In the genomic region with DNA sequence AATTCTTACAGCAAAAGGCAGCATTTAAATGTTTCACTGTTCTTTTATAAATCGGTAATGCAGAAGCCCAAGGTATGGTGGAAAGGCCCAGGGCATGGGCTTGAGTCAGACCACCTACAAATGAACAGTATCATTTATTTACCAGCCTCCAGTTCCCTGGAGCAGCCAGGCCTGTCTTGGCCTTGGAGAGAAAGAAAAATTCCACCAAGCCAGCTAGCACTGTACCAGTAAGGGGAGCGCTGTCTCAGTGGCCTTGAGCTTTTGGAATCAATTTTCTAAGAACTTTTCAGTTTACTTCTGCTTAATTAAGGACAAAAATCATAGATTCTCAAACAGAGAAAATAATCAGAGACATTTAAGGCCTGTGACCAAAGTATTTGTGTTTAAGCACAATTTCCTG, we compare ENCODE assay signal across 1 cellular context.
TF ChIP-seq lines count a peak whose summit lies in the region.

No MANE protein-coding gene starts in this region.

TF ChIP-seq in WTC11, 78 proteins besides CTCF, POLR2A, EP300 and RAD21:
- TF ChIP-seq FOXP1 (CRISPR knock-in tag; IDR thresholded peaks at IDR 0.05; ENCODE audit: borderline replicate concordance) = no peak
- TF ChIP-seq, protein P1, sequence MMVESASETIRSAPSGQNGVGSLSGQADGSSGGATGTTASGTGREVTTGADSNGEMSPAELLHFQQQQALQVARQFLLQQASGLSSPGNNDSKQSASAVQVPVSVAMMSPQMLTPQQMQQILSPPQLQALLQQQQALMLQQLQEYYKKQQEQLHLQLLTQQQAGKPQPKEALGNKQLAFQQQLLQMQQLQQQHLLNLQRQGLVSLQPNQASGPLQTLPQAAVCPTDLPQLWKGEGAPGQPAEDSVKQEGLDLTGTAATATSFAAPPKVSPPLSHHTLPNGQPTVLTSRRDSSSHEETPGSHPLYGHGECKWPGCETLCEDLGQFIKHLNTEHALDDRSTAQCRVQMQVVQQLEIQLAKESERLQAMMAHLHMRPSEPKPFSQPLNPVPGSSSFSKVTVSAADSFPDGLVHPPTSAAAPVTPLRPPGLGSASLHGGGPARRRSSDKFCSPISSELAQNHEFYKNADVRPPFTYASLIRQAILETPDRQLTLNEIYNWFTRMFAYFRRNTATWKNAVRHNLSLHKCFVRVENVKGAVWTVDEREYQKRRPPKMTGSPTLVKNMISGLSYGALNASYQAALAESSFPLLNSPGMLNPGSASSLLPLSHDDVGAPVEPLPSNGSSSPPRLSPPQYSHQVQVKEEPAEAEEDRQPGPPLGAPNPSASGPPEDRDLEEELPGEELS (CRISPR knock-in tag; IDR thresholded peaks at IDR 0.05) = no peak
- no peak for TF ChIP-seq ZNF138 (CRISPR knock-in tag; conservative IDR thresholded peaks at IDR 0.05)
- TF ChIP-seq, protein P2, sequence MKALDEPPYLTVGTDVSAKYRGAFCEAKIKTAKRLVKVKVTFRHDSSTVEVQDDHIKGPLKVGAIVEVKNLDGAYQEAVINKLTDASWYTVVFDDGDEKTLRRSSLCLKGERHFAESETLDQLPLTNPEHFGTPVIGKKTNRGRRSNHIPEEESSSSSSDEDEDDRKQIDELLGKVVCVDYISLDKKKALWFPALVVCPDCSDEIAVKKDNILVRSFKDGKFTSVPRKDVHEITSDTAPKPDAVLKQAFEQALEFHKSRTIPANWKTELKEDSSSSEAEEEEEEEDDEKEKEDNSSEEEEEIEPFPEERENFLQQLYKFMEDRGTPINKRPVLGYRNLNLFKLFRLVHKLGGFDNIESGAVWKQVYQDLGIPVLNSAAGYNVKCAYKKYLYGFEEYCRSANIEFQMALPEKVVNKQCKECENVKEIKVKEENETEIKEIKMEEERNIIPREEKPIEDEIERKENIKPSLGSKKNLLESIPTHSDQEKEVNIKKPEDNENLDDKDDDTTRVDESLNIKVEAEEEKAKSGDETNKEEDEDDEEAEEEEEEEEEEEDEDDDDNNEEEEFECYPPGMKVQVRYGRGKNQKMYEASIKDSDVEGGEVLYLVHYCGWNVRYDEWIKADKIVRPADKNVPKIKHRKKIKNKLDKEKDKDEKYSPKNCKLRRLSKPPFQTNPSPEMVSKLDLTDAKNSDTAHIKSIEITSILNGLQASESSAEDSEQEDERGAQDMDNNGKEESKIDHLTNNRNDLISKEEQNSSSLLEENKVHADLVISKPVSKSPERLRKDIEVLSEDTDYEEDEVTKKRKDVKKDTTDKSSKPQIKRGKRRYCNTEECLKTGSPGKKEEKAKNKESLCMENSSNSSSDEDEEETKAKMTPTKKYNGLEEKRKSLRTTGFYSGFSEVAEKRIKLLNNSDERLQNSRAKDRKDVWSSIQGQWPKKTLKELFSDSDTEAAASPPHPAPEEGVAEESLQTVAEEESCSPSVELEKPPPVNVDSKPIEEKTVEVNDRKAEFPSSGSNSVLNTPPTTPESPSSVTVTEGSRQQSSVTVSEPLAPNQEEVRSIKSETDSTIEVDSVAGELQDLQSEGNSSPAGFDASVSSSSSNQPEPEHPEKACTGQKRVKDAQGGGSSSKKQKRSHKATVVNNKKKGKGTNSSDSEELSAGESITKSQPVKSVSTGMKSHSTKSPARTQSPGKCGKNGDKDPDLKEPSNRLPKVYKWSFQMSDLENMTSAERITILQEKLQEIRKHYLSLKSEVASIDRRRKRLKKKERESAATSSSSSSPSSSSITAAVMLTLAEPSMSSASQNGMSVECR (CRISPR knock-in tag; IDR thresholded peaks at IDR 0.05; ENCODE audit: borderline replicate concordance) = no peak
- no peak for TF ChIP-seq TEAD4 (CRISPR knock-in tag; IDR thresholded peaks at IDR 0.05)
- no peak for TF ChIP-seq ZNF423 (CRISPR knock-in tag; IDR thresholded peaks at IDR 0.05)
- no peak for TF ChIP-seq ZNF317 (CRISPR knock-in tag; IDR thresholded peaks at IDR 0.05; ENCODE audit: borderline replicate concordance, low read depth)
- no peak for TF ChIP-seq JAZF1 (CRISPR knock-in tag; IDR thresholded peaks at IDR 0.05)
- TF ChIP-seq, protein P3, sequence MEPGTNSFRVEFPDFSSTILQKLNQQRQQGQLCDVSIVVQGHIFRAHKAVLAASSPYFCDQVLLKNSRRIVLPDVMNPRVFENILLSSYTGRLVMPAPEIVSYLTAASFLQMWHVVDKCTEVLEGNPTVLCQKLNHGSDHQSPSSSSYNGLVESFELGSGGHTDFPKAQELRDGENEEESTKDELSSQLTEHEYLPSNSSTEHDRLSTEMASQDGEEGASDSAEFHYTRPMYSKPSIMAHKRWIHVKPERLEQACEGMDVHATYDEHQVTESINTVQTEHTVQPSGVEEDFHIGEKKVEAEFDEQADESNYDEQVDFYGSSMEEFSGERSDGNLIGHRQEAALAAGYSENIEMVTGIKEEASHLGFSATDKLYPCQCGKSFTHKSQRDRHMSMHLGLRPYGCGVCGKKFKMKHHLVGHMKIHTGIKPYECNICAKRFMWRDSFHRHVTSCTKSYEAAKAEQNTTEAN (CRISPR knock-in tag; IDR thresholded peaks at IDR 0.05) = no peak
- TF ChIP-seq TEAD1 (CRISPR knock-in tag; IDR thresholded peaks at IDR 0.05) = no peak
- TF ChIP-seq, protein P4, sequence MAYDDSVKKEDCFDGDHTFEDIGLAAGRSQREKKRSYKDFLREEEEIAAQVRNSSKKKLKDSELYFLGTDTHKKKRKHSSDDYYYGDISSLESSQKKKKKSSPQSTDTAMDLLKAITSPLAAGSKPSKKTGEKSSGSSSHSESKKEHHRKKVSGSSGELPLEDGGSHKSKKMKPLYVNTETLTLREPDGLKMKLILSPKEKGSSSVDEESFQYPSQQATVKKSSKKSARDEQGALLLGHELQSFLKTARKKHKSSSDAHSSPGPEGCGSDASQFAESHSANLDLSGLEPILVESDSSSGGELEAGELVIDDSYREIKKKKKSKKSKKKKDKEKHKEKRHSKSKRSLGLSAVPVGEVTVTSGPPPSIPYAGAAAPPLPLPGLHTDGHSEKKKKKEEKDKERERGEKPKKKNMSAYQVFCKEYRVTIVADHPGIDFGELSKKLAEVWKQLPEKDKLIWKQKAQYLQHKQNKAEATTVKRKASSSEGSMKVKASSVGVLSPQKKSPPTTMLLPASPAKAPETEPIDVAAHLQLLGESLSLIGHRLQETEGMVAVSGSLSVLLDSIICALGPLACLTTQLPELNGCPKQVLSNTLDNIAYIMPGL (CRISPR knock-in tag; IDR thresholded peaks at IDR 0.05) = no peak
- no peak for TF ChIP-seq NR1H2 (CRISPR knock-in tag; IDR thresholded peaks at IDR 0.05)
- TF ChIP-seq, protein P5, sequence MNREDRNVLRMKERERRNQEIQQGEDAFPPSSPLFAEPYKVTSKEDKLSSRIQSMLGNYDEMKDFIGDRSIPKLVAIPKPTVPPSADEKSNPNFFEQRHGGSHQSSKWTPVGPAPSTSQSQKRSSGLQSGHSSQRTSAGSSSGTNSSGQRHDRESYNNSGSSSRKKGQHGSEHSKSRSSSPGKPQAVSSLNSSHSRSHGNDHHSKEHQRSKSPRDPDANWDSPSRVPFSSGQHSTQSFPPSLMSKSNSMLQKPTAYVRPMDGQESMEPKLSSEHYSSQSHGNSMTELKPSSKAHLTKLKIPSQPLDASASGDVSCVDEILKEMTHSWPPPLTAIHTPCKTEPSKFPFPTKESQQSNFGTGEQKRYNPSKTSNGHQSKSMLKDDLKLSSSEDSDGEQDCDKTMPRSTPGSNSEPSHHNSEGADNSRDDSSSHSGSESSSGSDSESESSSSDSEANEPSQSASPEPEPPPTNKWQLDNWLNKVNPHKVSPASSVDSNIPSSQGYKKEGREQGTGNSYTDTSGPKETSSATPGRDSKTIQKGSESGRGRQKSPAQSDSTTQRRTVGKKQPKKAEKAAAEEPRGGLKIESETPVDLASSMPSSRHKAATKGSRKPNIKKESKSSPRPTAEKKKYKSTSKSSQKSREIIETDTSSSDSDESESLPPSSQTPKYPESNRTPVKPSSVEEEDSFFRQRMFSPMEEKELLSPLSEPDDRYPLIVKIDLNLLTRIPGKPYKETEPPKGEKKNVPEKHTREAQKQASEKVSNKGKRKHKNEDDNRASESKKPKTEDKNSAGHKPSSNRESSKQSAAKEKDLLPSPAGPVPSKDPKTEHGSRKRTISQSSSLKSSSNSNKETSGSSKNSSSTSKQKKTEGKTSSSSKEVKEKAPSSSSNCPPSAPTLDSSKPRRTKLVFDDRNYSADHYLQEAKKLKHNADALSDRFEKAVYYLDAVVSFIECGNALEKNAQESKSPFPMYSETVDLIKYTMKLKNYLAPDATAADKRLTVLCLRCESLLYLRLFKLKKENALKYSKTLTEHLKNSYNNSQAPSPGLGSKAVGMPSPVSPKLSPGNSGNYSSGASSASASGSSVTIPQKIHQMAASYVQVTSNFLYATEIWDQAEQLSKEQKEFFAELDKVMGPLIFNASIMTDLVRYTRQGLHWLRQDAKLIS (CRISPR knock-in tag; IDR thresholded peaks at IDR 0.05; ENCODE audit: borderline replicate concordance) = no peak
- TF ChIP-seq, protein P6, sequence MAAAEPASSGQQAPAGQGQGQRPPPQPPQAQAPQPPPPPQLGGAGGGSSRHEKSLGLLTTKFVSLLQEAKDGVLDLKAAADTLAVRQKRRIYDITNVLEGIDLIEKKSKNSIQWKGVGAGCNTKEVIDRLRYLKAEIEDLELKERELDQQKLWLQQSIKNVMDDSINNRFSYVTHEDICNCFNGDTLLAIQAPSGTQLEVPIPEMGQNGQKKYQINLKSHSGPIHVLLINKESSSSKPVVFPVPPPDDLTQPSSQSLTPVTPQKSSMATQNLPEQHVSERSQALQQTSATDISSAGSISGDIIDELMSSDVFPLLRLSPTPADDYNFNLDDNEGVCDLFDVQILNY (CRISPR knock-in tag; IDR thresholded peaks at IDR 0.05) = no peak
- no peak for TF ChIP-seq ZNF671 (CRISPR knock-in tag; IDR thresholded peaks at IDR 0.05)
- TF ChIP-seq, protein P7, sequence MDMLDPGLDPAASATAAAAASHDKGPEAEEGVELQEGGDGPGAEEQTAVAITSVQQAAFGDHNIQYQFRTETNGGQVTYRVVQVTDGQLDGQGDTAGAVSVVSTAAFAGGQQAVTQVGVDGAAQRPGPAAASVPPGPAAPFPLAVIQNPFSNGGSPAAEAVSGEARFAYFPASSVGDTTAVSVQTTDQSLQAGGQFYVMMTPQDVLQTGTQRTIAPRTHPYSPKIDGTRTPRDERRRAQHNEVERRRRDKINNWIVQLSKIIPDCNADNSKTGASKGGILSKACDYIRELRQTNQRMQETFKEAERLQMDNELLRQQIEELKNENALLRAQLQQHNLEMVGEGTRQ (CRISPR knock-in tag; IDR thresholded peaks at IDR 0.05) = no peak
- TF ChIP-seq CREM (CRISPR knock-in tag; IDR thresholded peaks at IDR 0.05) = no peak
- TF ChIP-seq ZNF416 (CRISPR knock-in tag; IDR thresholded peaks at IDR 0.05) = no peak
- TF ChIP-seq, protein P8, sequence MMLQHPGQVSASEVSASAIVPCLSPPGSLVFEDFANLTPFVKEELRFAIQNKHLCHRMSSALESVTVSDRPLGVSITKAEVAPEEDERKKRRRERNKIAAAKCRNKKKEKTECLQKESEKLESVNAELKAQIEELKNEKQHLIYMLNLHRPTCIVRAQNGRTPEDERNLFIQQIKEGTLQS (CRISPR knock-in tag; conservative IDR thresholded peaks at IDR 0.05) = no peak
- no peak for TF ChIP-seq RELA (CRISPR knock-in tag; IDR thresholded peaks at IDR 0.05; ENCODE audit: borderline replicate concordance)
